ENCODE assay signal across 1 cellular context in genomic region chr7:100572281-100572948, GRCh38.
TF ChIP-seq lines count a peak whose summit lies in the region.

No MANE protein-coding gene starts in this region.

TF ChIP-seq in HEK293, 187 proteins besides CTCF, POLR2A, EP300 and RAD21 (continued from another document):
- TF ChIP-seq PRDM4 (tag by site-specific recombination; IDR thresholded peaks at IDR 0.05) (peak; percentile 97), BCL11B (tag by site-specific recombination; IDR thresholded peaks at IDR 0.05; ENCODE audit: low read depth) (0 out of 2 replicates have a peak, but pooled peaks have one; percentile 19)
